7 cellular contexts compared by ENCODE assay signal in the genomic region with DNA sequence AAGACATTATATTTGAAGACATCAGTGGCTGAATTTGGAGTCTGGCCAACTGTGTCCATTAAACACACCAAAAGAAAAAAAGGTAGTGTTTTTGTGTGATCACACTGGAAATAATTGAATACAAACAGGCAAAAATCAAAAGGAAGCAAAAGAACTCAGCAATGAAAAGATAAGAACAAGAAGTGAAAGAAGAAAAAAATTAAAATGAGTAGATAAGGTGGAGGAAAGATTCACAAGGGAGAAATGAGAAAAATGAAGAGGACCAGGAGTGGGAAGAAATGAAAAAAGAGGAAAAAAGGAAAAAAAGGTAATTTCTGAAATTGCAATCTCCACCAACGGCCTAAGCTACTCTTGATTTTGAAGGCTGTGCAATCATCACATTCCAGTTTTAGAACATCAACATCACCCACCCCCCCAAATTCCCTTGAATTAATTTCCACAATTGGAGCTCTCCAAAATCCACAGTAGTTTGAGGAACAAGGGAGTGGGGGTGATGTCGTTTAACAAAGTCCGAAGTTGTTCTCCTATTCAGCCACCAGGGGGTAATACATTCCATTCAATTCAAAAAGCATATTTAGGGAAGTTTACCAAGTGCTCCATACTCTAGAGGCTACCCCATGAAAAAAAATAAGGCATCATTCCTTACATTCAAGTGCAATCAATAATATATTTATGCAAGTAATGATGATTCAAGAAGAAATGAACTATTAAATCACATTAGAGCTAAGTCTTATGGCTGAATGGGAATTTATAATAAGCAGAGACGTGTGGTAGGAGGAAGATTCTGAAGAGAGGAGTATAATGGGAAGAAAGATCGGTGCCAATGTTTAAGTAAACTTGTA. TPM values are rescaled to one million over a fixed set of nuclear protein-coding genes. Genes with fewer than 3 reads are reported as not detected.
DNase-seq lines count a peak whose midpoint lies in the region; ATAC-seq and TF ChIP-seq lines count a peak whose summit lies in the region.

No MANE protein-coding gene starts in this region.

- no peaks in the 10 kb centered on the region for H3K27me3 Mint-ChIP-seq in nephron (ENCODE audit: low read depth)

- no peak overlapping the region for H3K27ac Mint-ChIP-seq in nephron

- H3K4me3 Mint-ChIP-seq in nephron: no peak overlapping the region

- peaks cover 7% of the 10 kb centered on the region for H3K4me1 Mint-ChIP-seq in nephron

- ATAC-seq in HG03442 (IDR thresholded peaks at IDR 0.05; ENCODE audit: unreplicated experiment) (peak; percentile 53), esophagus mucosa (peak; percentile 74), GM19397 (IDR thresholded peaks at IDR 0.05; ENCODE audit: unreplicated experiment) (no peak)

- H3K36me3 Mint-ChIP-seq in nephron (ENCODE audit: low read depth): no peaks in the 10 kb centered on the region

- TF ChIP-seq CTCF in nephron (IDR thresholded peaks at IDR 0.05; ENCODE audit: unreplicated experiment in 3 of 3): peak; percentile 52 to 69 (median 65)

- DNase-seq in GM03348 (ENCODE audit: low spot score): peak; percentile 75
- peak; percentile 56 for DNase-seq in RPMI7951 (ENCODE audit: low read depth)
- DNase-seq in activated naive CD4-positive, alpha-beta T cell (lab: John Stamatoyannopoulos, UW): no peak

- no peaks in the 10 kb centered on the region for H3K9me3 Mint-ChIP-seq in nephron

RNA-seq across cellular contexts. Expression of gene ZNF860, which starts 37.4 kb away (rescaled TPM):
- total RNA-seq in RPMI7951 (2014; rRNA removed; shearing (Covaris generic)): 0.60 and 1.4 TPM in 2 replicates
- 2.9 TPM for total RNA-seq in esophagus mucosa

RNA-seq across cellular contexts. Expression of gene OSBPL10, which starts 37.9 kb away (rescaled TPM):
- 4.7 and 6.9 TPM in 2 replicates for total RNA-seq in RPMI7951 (2014; rRNA removed; shearing (Covaris generic))
- 29.1 TPM for total RNA-seq in esophagus mucosa

Comparison
In these comparisons a context has a peak if more than half of its experiments do, and no peak if none do; other contexts are left out.
1. DNase-seq: peak in GM03348 (single experiment) and RPMI7951 (single experiment); none in activated naive CD4-positive, alpha-beta T cell (0 of 4).